Comparison of ENCODE assay signal across 8 cellular contexts in the genomic region with DNA sequence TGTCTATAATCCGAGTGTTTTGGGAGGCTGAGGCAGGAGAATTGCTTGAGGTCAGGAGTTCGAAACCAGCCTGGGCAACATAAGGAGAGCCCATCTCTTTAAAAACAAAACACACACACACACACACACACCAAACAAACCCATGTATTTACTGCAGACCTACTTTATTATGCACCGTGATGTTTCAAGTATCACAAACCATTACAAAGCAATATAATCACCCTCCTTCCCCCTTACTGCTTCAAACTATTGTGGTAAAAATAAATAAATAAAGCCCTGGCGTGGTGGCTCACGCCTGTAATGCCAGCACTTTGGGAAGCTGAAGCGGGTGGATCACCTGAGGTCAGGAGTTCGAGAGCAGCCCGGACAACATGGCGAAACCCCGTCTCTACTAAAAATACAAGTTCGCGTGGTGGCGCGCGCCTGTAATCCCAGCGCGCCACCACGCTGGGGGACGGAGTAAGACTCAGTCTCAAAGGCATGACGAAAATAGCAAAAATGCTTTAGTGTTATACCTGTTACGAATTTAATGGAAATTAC. TPM values are rescaled to one million over a fixed set of nuclear protein-coding genes. Genes with fewer than 3 reads are reported as not detected.
A peak's percentile ranks its signal among the peaks of the same experiment; 100 is the strongest.
DNase-seq lines count a peak whose midpoint lies in the region; ATAC-seq, FAIRE-seq and TF ChIP-seq lines count a peak whose summit lies in the region.

No MANE protein-coding gene starts in this region.

- H3K4me1 ChIP-seq in A549 (peaks cover 18% of the 10 kb centered on the region), HEK293 (ENCODE audit: control insufficient read depth, insufficient read depth, low read length) (peaks cover 26% of the 10 kb centered on the region), body of pancreas (peaks cover 40% of the 10 kb centered on the region), mesodermal cell (ENCODE audit: control insufficient read depth, insufficient read depth, low read length, poor library complexity, severe bottlenecking) (peaks cover 14% of the 10 kb centered on the region)

- intact Hi-C loops in body of pancreas (cut with DNase I): no loop called here

- no peak for FAIRE-seq in A549 (lab: Jason Lieb, UNC)

- peak overlapping the region; percentile 94 for H3K4me2 ChIP-seq in A549

- H3K36me3 ChIP-seq in HEK293 (ENCODE audit: control insufficient read depth in 2 of 2, insufficient read depth in 1 of 2, low read length in 2 of 2) (peaks cover 0 to 5% of the 10 kb centered on the region in 2 experiments; a peak in 1 of 3 replicates), body of pancreas (replicated peaks in 1 of 2; ENCODE audit: insufficient read depth in 1 of 2, low read depth in 2 of 2) (no peaks in the 10 kb centered on the region), mesodermal cell (ENCODE audit: control insufficient read depth, insufficient read depth, low read length) (peaks cover 6% of the 10 kb centered on the region)

- WGBS in A549 (ENCODE audit: missing lambda C conversion rate): 80% methylated on average over 21 of the region's 21 CpGs
- 47 to 57% methylated on average over 21 of the region's 21 CpGs for WGBS in body of pancreas, 2 donors
- WGBS in mesodermal cell (ENCODE audit: insufficient coverage in 2 of 2), 2 experiments: 75 to 78% methylated on average over 15 to 19 of the region's 21 CpGs

- H3K9me3 ChIP-seq in A549 (no peaks in the 10 kb centered on the region), HEK293 (ENCODE audit: control insufficient read depth, insufficient read depth, low read depth, low read length) (no peaks in the 10 kb centered on the region), body of pancreas (no peaks in the 10 kb centered on the region), mesodermal cell (ENCODE audit: control insufficient read depth, low read length) (no peaks in the 10 kb centered on the region)

- H3K4me3 ChIP-seq in A549 (peak overlapping the region; percentile 73), HEK293 (ENCODE audit: low read depth, low read length) (peak overlapping the region; percentile 97), body of pancreas (peak overlapping the region; percentile 75 to 93), mesodermal cell (ENCODE audit: extremely low read depth, insufficient read depth, low read length, poor library complexity, severe bottlenecking) (peak overlapping the region; percentile 99)

- TF ChIP-seq RAD21 in A549 (conservative IDR thresholded peaks at IDR 0.05 in 1 of 2, IDR thresholded peaks at IDR 0.05 in 1 of 2): no peak

- no peak for TF ChIP-seq POLR2A in A549 (IDR thresholded peaks at IDR 0.05; ENCODE audit: low read length)
- no peak for TF ChIP-seq POLR2A in body of pancreas (IDR thresholded peaks at IDR 0.05)
- no peak for TF ChIP-seq POLR2A in erythroblast (IDR thresholded peaks at IDR 0.05; ENCODE audit: low read length)

- ATAC-seq in A549 (no peak), body of pancreas (no peak), GM21360 (IDR thresholded peaks at IDR 0.05; ENCODE audit: unreplicated experiment) (no peak), HG03097 (IDR thresholded peaks at IDR 0.05; ENCODE audit: low FRiP score, unreplicated experiment) (no peak)

- TF ChIP-seq EP300 in A549 (IDR thresholded peaks at IDR 0.05): no peak

- CTCF ChIA-PET in A549 (lab: Yijun Ruan, JAX) (interaction anchor here (1.1 kb wide), 1 partner anchor 132 kb away, joined by 3 read pairs; no protein-coding TSS in a partner anchor), HEK293 (lab: Yijun Ruan, JAX) (interaction anchor here (0.6 to 1.3 kb wide), 6 partner anchors 7 to 960 kb away, joined by 3 to 9 read pairs (median 4); no protein-coding TSS in a partner anchor)

- no peaks in the 10 kb centered on the region for H3K27me3 ChIP-seq in body of pancreas

- POLR2A ChIA-PET in A549 (lab: Yijun Ruan, JAX): interaction anchor here (1.0 to 4.6 kb wide), 2 partner anchors 37 to 48 kb away, joined by 3 to 154 read pairs; a partner anchor contains a TSS
- POLR2A ChIA-PET in HEK293 (lab: Yijun Ruan, JAX): interaction anchor here (0.6 to 9.3 kb wide), 9 partner anchors 8 to 234 kb away, joined by 3 to 316 read pairs (median 12); a partner anchor contains a TSS

- no peak for DNase-seq in A549 (ENCODE audit: low read depth in 1 of 2, low spot score in 1 of 2)
- DNase-seq in body of pancreas: no peak
- DNase-seq in erythroblast (lab: John Stamatoyannopoulos, UW): no peak
- no peak for DNase-seq in HuH-7.5 (ENCODE audit: low spot score)

- H3K27ac ChIP-seq in A549 (peak overlapping the region in 1 of 2 experiments; percentile 98; a peak in 2 of 6 replicates), HEK293 (ENCODE audit: extremely low read depth, low read depth, low read length) (peak overlapping the region; percentile 86; the same call in 1 of the 2 replicates), body of pancreas (peak overlapping the region in 2 of 4 donors; percentile 81 to 99), mesodermal cell (ENCODE audit: low read depth, low read length, severe bottlenecking) (no peak overlapping the region)

- TF ChIP-seq CTCF in A549 (IDR thresholded peaks at IDR 0.05) (no peak), HEK293 (tag by site-specific recombination; IDR thresholded peaks at IDR 0.05) (no peak), body of pancreas (IDR thresholded peaks at IDR 0.05) (no peak)

TF ChIP-seq in A549, 52 proteins besides CTCF, POLR2A, EP300 and RAD21 (continues in another document):
- no peak for TF ChIP-seq JUN (IDR thresholded peaks at IDR 0.05)
- TF ChIP-seq, protein P1, sequence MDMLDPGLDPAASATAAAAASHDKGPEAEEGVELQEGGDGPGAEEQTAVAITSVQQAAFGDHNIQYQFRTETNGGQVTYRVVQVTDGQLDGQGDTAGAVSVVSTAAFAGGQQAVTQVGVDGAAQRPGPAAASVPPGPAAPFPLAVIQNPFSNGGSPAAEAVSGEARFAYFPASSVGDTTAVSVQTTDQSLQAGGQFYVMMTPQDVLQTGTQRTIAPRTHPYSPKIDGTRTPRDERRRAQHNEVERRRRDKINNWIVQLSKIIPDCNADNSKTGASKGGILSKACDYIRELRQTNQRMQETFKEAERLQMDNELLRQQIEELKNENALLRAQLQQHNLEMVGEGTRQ (IDR thresholded peaks at IDR 0.05): no peak
- TF ChIP-seq NFE2L2 (conservative IDR thresholded peaks at IDR 0.05; ENCODE audit: low read length): no peak
- TF ChIP-seq POLR2AphosphoS2 (conservative IDR thresholded peaks at IDR 0.05; ENCODE audit: low read length): no peak
- TF ChIP-seq GATA3 (IDR thresholded peaks at IDR 0.05; ENCODE audit: borderline replicate concordance): no peak
- TF ChIP-seq CHD4 (IDR thresholded peaks at IDR 0.05; ENCODE audit: borderline replicate concordance): no peak
- TF ChIP-seq HDAC2 (IDR thresholded peaks at IDR 0.05): no peak
- TF ChIP-seq HOXB5 (CRISPR knock-in tag; IDR thresholded peaks at IDR 0.05): no peak
- TF ChIP-seq RCOR1 (IDR thresholded peaks at IDR 0.05; ENCODE audit: low read depth, low read length): no peak
- no peak for TF ChIP-seq NPAS2 (CRISPR knock-in tag; IDR thresholded peaks at IDR 0.05; ENCODE audit: borderline replicate concordance)

TF ChIP-seq in HEK293, 187 proteins besides CTCF, POLR2A, EP300 and RAD21:
- TF ChIP-seq ZNF223 (tag by site-specific recombination; IDR thresholded peaks at IDR 0.05) (no peak), KLF16 (tag by site-specific recombination; IDR thresholded peaks at IDR 0.05) (no peak), ZNF114 (tag by site-specific recombination; IDR thresholded peaks at IDR 0.05) (no peak), HOXD13 (CRISPR knock-in tag; IDR thresholded peaks at IDR 0.05; ENCODE audit: borderline replicate concordance) (no peak), ZNF830 (tag by site-specific recombination; IDR thresholded peaks at IDR 0.05; ENCODE audit: low read depth) (no peak)
- TF ChIP-seq, protein P2, sequence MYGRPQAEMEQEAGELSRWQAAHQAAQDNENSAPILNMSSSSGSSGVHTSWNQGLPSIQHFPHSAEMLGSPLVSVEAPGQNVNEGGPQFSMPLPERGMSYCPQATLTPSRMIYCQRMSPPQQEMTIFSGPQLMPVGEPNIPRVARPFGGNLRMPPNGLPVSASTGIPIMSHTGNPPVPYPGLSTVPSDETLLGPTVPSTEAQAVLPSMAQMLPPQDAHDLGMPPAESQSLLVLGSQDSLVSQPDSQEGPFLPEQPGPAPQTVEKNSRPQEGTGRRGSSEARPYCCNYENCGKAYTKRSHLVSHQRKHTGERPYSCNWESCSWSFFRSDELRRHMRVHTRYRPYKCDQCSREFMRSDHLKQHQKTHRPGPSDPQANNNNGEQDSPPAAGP (tag by site-specific recombination; IDR thresholded peaks at IDR 0.05): 0 out of 2 replicates have a peak, but pooled peaks have one; percentile 26

RNA-seq across cellular contexts. Expression of a gene that starts 1.5 kb away (rescaled TPM):
- 10.2 and 10.3 TPM in 2 replicates for polyA plus RNA-seq in A549 (2011; rRNA removed)
- 10.3 and 12.8 TPM in 2 replicates for polyA plus RNA-seq in A549 (2012; cell fraction: cytosol; rRNA removed)
- polyA plus RNA-seq in A549 (2012; cell fraction: nucleus; rRNA removed): 11.8 and 12.4 TPM in 2 replicates
- 12.3 to 13.3 TPM (median 12.4 TPM) in 3 replicates for polyA plus RNA-seq in A549 (2017; fragmentation: RNase III; extraction: RNeasy Plus Mini Kit Qiagen cat#74134 plus additional on column Dnase treatment)
- polyA minus RNA-seq in A549 (2011; rRNA and poly(A)+ RNA removed): 8.1 and 8.3 TPM in 2 replicates
- total RNA-seq in body of pancreas: 10 to 100 TPM; 14.5 to 25.4 TPM
- 20.4 TPM for polyA plus RNA-seq in mesodermal cell (2013, experiment 1 of 2)
- 17.7 TPM for polyA plus RNA-seq in mesodermal cell (2013, experiment 2 of 2)

RNA-seq across cellular contexts. Expression of a gene that starts 22.0 kb away (rescaled TPM):
- polyA plus RNA-seq in A549 (2011; rRNA removed) (not detected in 2 replicates), A549 (2017; fragmentation: RNase III; extraction: RNeasy Plus Mini Kit Qiagen cat#74134 plus additional on column Dnase treatment) (not detected in 3 replicates)
- polyA plus RNA-seq in A549 (2012; cell fraction: cytosol; rRNA removed): not detected in 2 replicates
- not detected in 2 replicates for polyA plus RNA-seq in A549 (2012; cell fraction: nucleus; rRNA removed)
- not detected in 2 replicates for polyA minus RNA-seq in A549 (2011; rRNA and poly(A)+ RNA removed)
- total RNA-seq in body of pancreas: 1 to 10 TPM; 1.0 to 4.3 TPM
- 0.66 TPM for polyA plus RNA-seq in mesodermal cell (2013, experiment 1 of 2)
- polyA plus RNA-seq in mesodermal cell (2013, experiment 2 of 2): 0.40 TPM

RNA-seq across cellular contexts. Expression of a gene that starts 37.4 kb away (rescaled TPM):
- 8.6 and 9.0 TPM in 2 replicates for polyA plus RNA-seq in A549 (2011; rRNA removed)
- 2.7 and 3.5 TPM in 2 replicates for polyA plus RNA-seq in A549 (2012; cell fraction: cytosol; rRNA removed)
- 2.6 and 2.9 TPM in 2 replicates for polyA plus RNA-seq in A549 (2012; cell fraction: nucleus; rRNA removed)
- polyA plus RNA-seq in A549 (2017; fragmentation: RNase III; extraction: RNeasy Plus Mini Kit Qiagen cat#74134 plus additional on column Dnase treatment): 2.9 to 3.5 TPM (median 3.3 TPM) in 3 replicates
- polyA minus RNA-seq in A549 (2011; rRNA and poly(A)+ RNA removed): 11.6 and 15.3 TPM in 2 replicates
- total RNA-seq in body of pancreas: 1 to 10 TPM; 6.9 to 8.6 TPM
- polyA plus RNA-seq in mesodermal cell (2013, experiment 1 of 2): 6.2 TPM
- 5.7 TPM for polyA plus RNA-seq in mesodermal cell (2013, experiment 2 of 2)
